ENCODE assay signal across 1 cellular context in genomic region chr11:80815752-80816453, GRCh38.
A peak's percentile ranks its signal among the peaks of the same experiment; 100 is the strongest.
TF ChIP-seq lines count a peak whose summit lies in the region.

No MANE protein-coding gene starts in this region.

TF ChIP-seq in GM12878, 131 proteins besides CTCF, POLR2A, EP300 and RAD21 (continued from another document and continues in another):
- TF ChIP-seq TBL1XR1 (IDR thresholded peaks at IDR 0.05; ENCODE audit: low read depth, low read length), result no peak
- TF ChIP-seq POLR2AphosphoS2 (IDR thresholded peaks at IDR 0.05; ENCODE audit: low read depth, low read length), result no peak
- no peak for TF ChIP-seq MEF2B (IDR thresholded peaks at IDR 0.05; ENCODE audit: partially characterized antibody, poor library complexity, severe bottlenecking)
- no peak for TF ChIP-seq ZNF207 (IDR thresholded peaks at IDR 0.05; ENCODE audit: borderline replicate concordance)
- TF ChIP-seq EED (IDR thresholded peaks at IDR 0.05; ENCODE audit: low read depth), result peak; percentile 66; the same call in 1 of the 2 replicates
- 0 out of 2 replicates have a peak, but pooled peaks have one; percentile 46 for TF ChIP-seq CBX5 (IDR thresholded peaks at IDR 0.05; ENCODE audit: low read depth)
- no peak for TF ChIP-seq RCOR1 (conservative IDR thresholded peaks at IDR 0.05; ENCODE audit: low read depth, low read length)
- TF ChIP-seq NFXL1 (IDR thresholded peaks at IDR 0.05; ENCODE audit: borderline replicate concordance), result no peak
- no peak for TF ChIP-seq RAD51 (IDR thresholded peaks at IDR 0.05)
- TF ChIP-seq RFX5 (IDR thresholded peaks at IDR 0.05; ENCODE audit: low read depth, low read length), result no peak
- no peak for TF ChIP-seq SREBF1 (IDR thresholded peaks at IDR 0.05; ENCODE audit: low read length)
- TF ChIP-seq PAX8 (IDR thresholded peaks at IDR 0.05), result no peak
- TF ChIP-seq TAF1 (IDR thresholded peaks at IDR 0.05; ENCODE audit: borderline replicate concordance, low read depth, low read length), result no peak
- peak; percentile 15; the same call in 1 of the 2 replicates for TF ChIP-seq CREB1 (IDR thresholded peaks at IDR 0.05; ENCODE audit: low read depth)
- no peak for TF ChIP-seq TCF3 (IDR thresholded peaks at IDR 0.05; ENCODE audit: borderline replicate concordance, insufficient read depth, low read depth, low read length)
- TF ChIP-seq CHD1 (IDR thresholded peaks at IDR 0.05; ENCODE audit: low read depth, low read length), result no peak
- TF ChIP-seq ATF2 (IDR thresholded peaks at IDR 0.05; ENCODE audit: low read length), result 0 out of 2 replicates have a peak, but pooled peaks have one; percentile 71
- no peak for TF ChIP-seq POU2F2 (IDR thresholded peaks at IDR 0.05; ENCODE audit: borderline replicate concordance, low read depth, low read length)
- TF ChIP-seq WRNIP1 (IDR thresholded peaks at IDR 0.05; ENCODE audit: borderline replicate concordance, low read depth, low read length), result no peak
- peak; percentile 78 for TF ChIP-seq IKZF1 (conservative IDR thresholded peaks at IDR 0.05)
- peak; percentile 50; the same call in 1 of the 2 replicates for TF ChIP-seq IRF4 (IDR thresholded peaks at IDR 0.05; ENCODE audit: low read depth, low read length)
- no peak for TF ChIP-seq CHD2 (IDR thresholded peaks at IDR 0.05; ENCODE audit: borderline replicate concordance, low read depth, low read length)
- no peak for TF ChIP-seq ZBTB4 (CRISPR knock-in tag; IDR thresholded peaks at IDR 0.05)
- TF ChIP-seq HDAC6 (IDR thresholded peaks at IDR 0.05; ENCODE audit: unreplicated experiment), result no peak
- no peak for TF ChIP-seq BRCA1 (IDR thresholded peaks at IDR 0.05; ENCODE audit: low read depth, low read length)
- TF ChIP-seq BHLHE40 (IDR thresholded peaks at IDR 0.05; ENCODE audit: borderline replicate concordance in 1 of 2, low read depth in 2 of 2, low read length in 1 of 2), result no peak
- no peak for TF ChIP-seq HSF1 (IDR thresholded peaks at IDR 0.05; ENCODE audit: low read depth, low read length)
- peak; percentile 39 for TF ChIP-seq CUX1 (IDR thresholded peaks at IDR 0.05; ENCODE audit: insufficient replicate concordance, low read depth, low read length)
- TF ChIP-seq STAT1 (conservative IDR thresholded peaks at IDR 0.05), result no peak
- TF ChIP-seq SMARCA5 (IDR thresholded peaks at IDR 0.05), result no peak
- no peak for TF ChIP-seq ZBTB33 (IDR thresholded peaks at IDR 0.05)
- TF ChIP-seq BACH1 (IDR thresholded peaks at IDR 0.05; ENCODE audit: borderline replicate concordance), result no peak
- TF ChIP-seq BCL11A (IDR thresholded peaks at IDR 0.05; ENCODE audit: low read depth, low read length), result no peak; the same call in 1 of the 2 replicates
- TF ChIP-seq HCFC1 (IDR thresholded peaks at IDR 0.05; ENCODE audit: low read length), result no peak
- TF ChIP-seq CEBPB (IDR thresholded peaks at IDR 0.05; ENCODE audit: borderline replicate concordance in 1 of 2, low read depth in 2 of 2, low read length in 2 of 2), result no peak
- peak in 1 of 2 experiments; percentile 56; a peak in 1 of 4 replicates for TF ChIP-seq ETV6 (conservative IDR thresholded peaks at IDR 0.05 in 1 of 2, IDR thresholded peaks at IDR 0.05 in 1 of 2; ENCODE audit: borderline replicate concordance in 1 of 2, low read depth in 1 of 2)
- TF ChIP-seq BCLAF1 (IDR thresholded peaks at IDR 0.05), result no peak
- TF ChIP-seq E2F4 (IDR thresholded peaks at IDR 0.05; ENCODE audit: low read depth, low read length), result no peak
- no peak for TF ChIP-seq NKRF (conservative IDR thresholded peaks at IDR 0.05)
- no peak for TF ChIP-seq MLLT1 (IDR thresholded peaks at IDR 0.05)
